Comparison of ENCODE assay signal across 30 cellular contexts in the genomic region with DNA sequence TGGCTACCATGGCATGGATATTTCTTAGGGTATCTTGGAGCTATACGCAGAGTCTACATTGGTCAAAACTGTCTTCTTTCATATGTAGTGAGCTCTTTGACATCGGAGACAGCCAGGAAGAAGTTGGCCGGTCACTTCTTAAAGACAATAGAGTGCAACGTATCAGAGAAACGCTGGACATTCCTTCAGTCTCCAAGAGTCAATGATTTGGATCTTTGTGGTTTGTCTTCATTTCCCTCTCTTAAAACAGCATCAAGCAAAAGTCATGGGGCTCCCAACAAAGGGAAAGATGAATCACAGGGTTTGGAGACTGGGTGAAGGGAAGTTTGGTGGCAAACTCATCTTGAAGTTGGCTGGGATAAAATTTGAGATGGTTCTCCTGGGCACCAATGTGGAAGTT.
DNase-seq lines count a peak whose midpoint lies in the region; ATAC-seq and TF ChIP-seq lines count a peak whose summit lies in the region.
"Had no signal": no experiment of that assay in that cellular context is flagged by ENCODE, and none has a peak within 500 bp of the region (broad histone marks: within the 10 kb centered on the region; RNA-seq: fewer than 3 reads in every experiment).

No MANE protein-coding gene starts in this region.

- ATAC-seq in HG03442 (IDR thresholded peaks at IDR 0.05; ENCODE audit: unreplicated experiment) = no peak
- ATAC-seq in body of pancreas = no peak
- ATAC-seq in HG02763 (IDR thresholded peaks at IDR 0.05; ENCODE audit: unreplicated experiment) = no peak
- ATAC-seq: heart left ventricle, left cardiac atrium, sciatic nerve, T-cell had no signal

- H2BK120ac ChIP-seq in mesenchymal stem cell (ENCODE audit: low read depth, low read length) = no peak overlapping the region

- no peak overlapping the region for H3K4me2 ChIP-seq in mesenchymal stem cell (ENCODE audit: low read length, poor library complexity, severe bottlenecking)
- H3K4me2 ChIP-seq in smooth muscle cell = no peak overlapping the region

- intact Hi-C loops in body of pancreas (cut with DNase I) = no loop called here

- H3K4me3 ChIP-seq in mesenchymal stem cell (ENCODE audit: insufficient read depth in 1 of 2, low read depth in 1 of 2, low read length in 2 of 2) = no peak overlapping the region
- no peak overlapping the region for H3K4me3 ChIP-seq in smooth muscle cell
- no peak overlapping the region for H3K4me3 ChIP-seq in body of pancreas
- H3K4me3 ChIP-seq: ascending aorta, heart left ventricle, lung, SJCRH30, tibial nerve had no signal

- no peaks in the 10 kb centered on the region for H3K27me3 ChIP-seq in mesenchymal stem cell (ENCODE audit: control insufficient read depth in 1 of 2, insufficient read depth in 1 of 2, low read length in 2 of 2)
- H3K27me3 ChIP-seq in smooth muscle cell (ENCODE audit: low read depth) = no peaks in the 10 kb centered on the region
- H3K27me3 ChIP-seq in body of pancreas = no peaks in the 10 kb centered on the region
- H3K27me3 ChIP-seq: ascending aorta, tibial nerve had no signal

- H3K9me3 ChIP-seq in mesenchymal stem cell (ENCODE audit: control insufficient read depth, low read length) = no peaks in the 10 kb centered on the region
- H3K9me3 ChIP-seq in smooth muscle cell (replicated peaks; ENCODE audit: low read depth) = no peaks in the 10 kb centered on the region
- H3K9me3 ChIP-seq in body of pancreas = no peaks in the 10 kb centered on the region
- H3K9me3 ChIP-seq: ascending aorta, neutrophil, SJCRH30, tibial nerve had no signal

- H3K36me3 ChIP-seq in mesenchymal stem cell (ENCODE audit: control insufficient read depth in 1 of 2, insufficient read depth in 2 of 2, low read depth in 1 of 2, low read length in 2 of 2) = no peaks in the 10 kb centered on the region
- no peaks in the 10 kb centered on the region for H3K36me3 ChIP-seq in smooth muscle cell (ENCODE audit: low read depth)
- no peaks in the 10 kb centered on the region for H3K36me3 ChIP-seq in body of pancreas (replicated peaks in 1 of 2; ENCODE audit: insufficient read depth in 1 of 2, low read depth in 2 of 2)
- H3K36me3 ChIP-seq: ascending aorta, heart left ventricle, neutrophil, SJCRH30, tibial nerve had no signal

- peak; percentile 13 for DNase-seq in HT1080 (ENCODE audit: low read depth)
- DNase-seq in astrocyte of the hippocampus (ENCODE audit: low read depth, low spot score) = peak; percentile 65
- peak; percentile 26 for DNase-seq in mesenchymal stem cell
- no peak for DNase-seq in smooth muscle cell (lab: John Stamatoyannopoulos, UW; ENCODE audit: unreplicated experiment)
- no peak for DNase-seq in body of pancreas
- DNase-seq: activated CD4-positive, alpha-beta T cell treated with anti-CD3 and anti-CD28 coated beads, Interleukin-2, amount 10 ng/mL, durations not matched to agents 24 days and 14 days; activated CD8-positive, alpha-beta memory T cell treated with anti-CD3 and anti-CD28 coated beads for 24 hours; activated effector memory CD4-positive, alpha-beta T cell treated with anti-CD3 and anti-CD28 coated beads, Interleukin-2, amount 50 U/mL, for 16 hours; activated naive CD8-positive, alpha-beta T cell treated with anti-CD3 and anti-CD28 coated beads, Interleukin-2, amount 10 ng/mL, durations not matched to agents 7 days and 5 days; activated T-cell treated with anti-CD3 and anti-CD28 coated beads for 4 hours; C1 segment of cervical spinal cord; cerebellar nuclear complex; COR-L47; foreskin melanocyte; heart left ventricle; left cardiac atrium; NCI-H1092; NCI-H1694 treated with DMSO at 0.1 percent for 48 hours; NCI-H2171; RPMI8226; SJCRH30; stimulated activated CD4-positive, alpha-beta T cell treated with anti-CD3 and anti-CD28 coated beads, Interleukin-4, amount 100 ng/mL, for 1 hour; T-cell had no signal

- no peak overlapping the region for H3K18ac ChIP-seq in mesenchymal stem cell (ENCODE audit: low read depth in 1 of 2, low read length in 2 of 2)

- WGBS in mesenchymal stem cell = 91% methylated on average over 5 of the region's 5 CpGs
- 68% methylated on average over 5 of the region's 5 CpGs for WGBS in smooth muscle cell (ENCODE audit: low lambda C conversion rate)
- WGBS in body of pancreas, 2 donors = 83 to 89% methylated on average over 5 of the region's 5 CpGs

- H2BK12ac ChIP-seq in mesenchymal stem cell (ENCODE audit: low read length in 2 of 2) = no peak overlapping the region

- no peak overlapping the region for H3K4ac ChIP-seq in mesenchymal stem cell (ENCODE audit: low read depth in 1 of 2, low read length in 2 of 2)

- H3K4me1 ChIP-seq in mesenchymal stem cell (ENCODE audit: control insufficient read depth, insufficient read depth, low read depth, low read length) (peaks cover 3% of the 10 kb centered on the region), smooth muscle cell (ENCODE audit: low read depth) (no peaks in the 10 kb centered on the region), body of pancreas (no peaks in the 10 kb centered on the region)
- H3K4me1 ChIP-seq: ascending aorta, SJCRH30 had no signal

- H3K9ac ChIP-seq in mesenchymal stem cell (ENCODE audit: low read length) (no peak overlapping the region), smooth muscle cell (ENCODE audit: low read depth) (no peak overlapping the region)

- no peaks in the 10 kb centered on the region for H3K79me1 ChIP-seq in mesenchymal stem cell (replicated peaks; ENCODE audit: low read length, poor library complexity, severe bottlenecking)

- TF ChIP-seq CTCF in smooth muscle cell (IDR thresholded peaks at IDR 0.05; ENCODE audit: borderline replicate concordance, insufficient read depth, poor library complexity, severe bottlenecking) (no peak), body of pancreas (IDR thresholded peaks at IDR 0.05) (no peak)

- H3K27ac ChIP-seq in mesenchymal stem cell (ENCODE audit: low read length, poor library complexity, severe bottlenecking) = peak overlapping the region; percentile 34
- H3K27ac ChIP-seq in smooth muscle cell (ENCODE audit: low read depth) = peak overlapping the region; percentile 1
- H3K27ac ChIP-seq in body of pancreas = peak overlapping the region in 1 of 4 donors; percentile 30
- H3K27ac ChIP-seq: ascending aorta, heart left ventricle, neutrophil, SJCRH30, tibial nerve had no signal

- no peak overlapping the region for H4K8ac ChIP-seq in mesenchymal stem cell (ENCODE audit: low read length)

- H2BK5ac ChIP-seq in mesenchymal stem cell (ENCODE audit: low read depth, low read length, poor library complexity, severe bottlenecking) = no peak overlapping the region

- no peak overlapping the region for H3K23ac ChIP-seq in mesenchymal stem cell (ENCODE audit: low read length in 2 of 2)

- no peak overlapping the region for H2BK15ac ChIP-seq in mesenchymal stem cell (ENCODE audit: low read depth, poor library complexity, severe bottlenecking)

- no peaks in the 10 kb centered on the region for H3F3A ChIP-seq in smooth muscle cell (ENCODE audit: low read depth)

- no peak overlapping the region for H3K14ac ChIP-seq in mesenchymal stem cell (ENCODE audit: low read length in 2 of 2)

- no peak overlapping the region for H4K91ac ChIP-seq in mesenchymal stem cell (ENCODE audit: low read length)

- no peak overlapping the region for H2AFZ ChIP-seq in mesenchymal stem cell (ENCODE audit: low read depth, low read length)
- H2AFZ ChIP-seq in smooth muscle cell (ENCODE audit: low read depth) = no peak overlapping the region

- H2AK5ac ChIP-seq in mesenchymal stem cell (ENCODE audit: low read length, severe bottlenecking) = no peak overlapping the region

- no peaks in the 10 kb centered on the region for H3K79me2 ChIP-seq in smooth muscle cell (ENCODE audit: low read depth)

- TF ChIP-seq POLR2A in body of pancreas (IDR thresholded peaks at IDR 0.05) = no peak

- H4K20me1 ChIP-seq in smooth muscle cell (ENCODE audit: low read depth) = no peaks in the 10 kb centered on the region

Comparison
In these comparisons a context has a peak if more than half of its experiments do, and no peak if none do; other contexts are left out.
1. DNase-seq: peak in HT1080 (single experiment), astrocyte of the hippocampus (single experiment) and mesenchymal stem cell (single experiment); none in smooth muscle cell (single experiment) and body of pancreas (0 of 4).